ENCODE assay signal across 15 cellular contexts in the genomic region with DNA sequence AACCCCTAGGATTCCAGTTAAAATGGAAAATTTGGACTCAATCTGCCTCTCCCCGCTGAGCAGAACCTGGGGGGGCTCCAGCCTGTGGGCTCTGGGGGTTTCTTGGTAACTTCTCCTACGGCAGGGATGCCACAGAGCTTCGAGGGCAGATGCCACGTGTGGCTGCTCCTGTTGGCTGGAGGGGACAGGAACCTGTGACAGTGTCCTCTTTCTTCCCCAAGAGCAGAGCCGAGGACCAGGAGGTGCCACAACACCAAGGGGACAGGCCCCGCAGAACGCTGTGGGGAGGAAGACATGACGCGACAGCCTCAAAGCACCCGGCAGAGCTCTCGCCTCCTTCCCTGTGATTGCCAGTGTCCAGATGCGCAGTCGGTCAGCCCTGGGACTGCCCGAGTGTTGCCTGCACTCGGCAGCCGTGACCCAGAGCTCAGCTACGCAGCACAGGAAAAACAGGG.
A peak's percentile ranks its signal among the peaks of the same experiment; 100 is the strongest.
DNase-seq lines count a peak whose midpoint lies in the region; ATAC-seq, FAIRE-seq and TF ChIP-seq lines count a peak whose summit lies in the region.
"Had no signal": no experiment of that assay in that cellular context is flagged by ENCODE, and none has a peak within 500 bp of the region (broad histone marks: within the 10 kb centered on the region; RNA-seq: fewer than 3 reads in every experiment).

No MANE protein-coding gene starts in this region.

- no peak for TF ChIP-seq CTCF in keratinocyte (optimal IDR thresholded peaks at IDR 0.05 in 1 of 3, IDR thresholded peaks at IDR 0.05 in 1 of 3, conservative IDR thresholded peaks at IDR 0.05 in 1 of 3; ENCODE audit: extremely low read depth in 1 of 3, insufficient read depth in 2 of 3, low read length in 3 of 3)

- FAIRE-seq in keratinocyte (lab: Jason Lieb, UNC) = no peak

- H3K4me1 ChIP-seq in keratinocyte (ENCODE audit: control insufficient read depth, extremely low read depth, insufficient read depth, low read length) = peaks cover 39% of the 10 kb centered on the region

- ATAC-seq in stimulated activated naive CD8-positive, alpha-beta T cell treated with anti-CD3 and anti-CD28 coated beads, Interleukin-15, Interleukin-2, amounts not matched to agents 100 U/mL and 50 U/mL, for 24 hours = no peak
- ATAC-seq in GM18505 (IDR thresholded peaks at IDR 0.05; ENCODE audit: unreplicated experiment) = no peak

- no peaks in the 10 kb centered on the region for H3K79me2 ChIP-seq in keratinocyte (ENCODE audit: control insufficient read depth, insufficient read depth, low read length)

- H3K4me3 ChIP-seq in keratinocyte (ENCODE audit: control insufficient read depth in 2 of 3, extremely low read depth in 1 of 3, insufficient read depth in 2 of 3, low read depth in 1 of 3, low read length in 3 of 3) = no peak overlapping the region
- H3K4me3 ChIP-seq: thoracic aorta had no signal

- H3K9me3 ChIP-seq in keratinocyte (ENCODE audit: control insufficient read depth, low read depth, low read length) = no peaks in the 10 kb centered on the region
- H3K9me3 ChIP-seq: thoracic aorta had no signal

- dilution Hi-C loops in keratinocyte (cut with MboI; ENCODE audit: extremely low pct_ligation_motif_present, low sequenced_read_pairs) = no loop called here

- peak; percentile 28 for DNase-seq in activated CD4-positive, CD25-positive, alpha-beta regulatory T cell treated with anti-CD3 and anti-CD28 coated beads, Interleukin-2, amount 50 U/mL, for 72 hours
- DNase-seq in activated CD4-positive, CD25-positive, alpha-beta regulatory T cell (lab: John Stamatoyannopoulos, UW) = no peak
- peak; percentile 50 for DNase-seq in activated CD8-positive, alpha-beta memory T cell treated with anti-CD3 and anti-CD28 coated beads, Interleukin-2, amount 50 U/mL, for 48 hours
- DNase-seq in keratinocyte (ENCODE audit: low read depth, low spot score) (no peak), OCI-M1 (lab: John Stamatoyannopoulos, UW) (no peak), NCI-H1417 (lab: John Stamatoyannopoulos, UW) (no peak)
- peak; percentile 5 for DNase-seq in stimulated activated naive CD8-positive, alpha-beta T cell treated with anti-CD3 and anti-CD28 coated beads, Interleukin-15, Interleukin-2, amounts not matched to agents 100 U/mL and 50 U/mL, for 24 hours
- DNase-seq: anterior cingulate cortex, DMS 273 treated with DMSO at 0.1 percent for 48 hours, immature natural killer cell, NCI-H1105 treated with DMSO at 0.1 percent for 48 hours, NCI-H510A, RPMI8226 had no signal

- no peaks in the 10 kb centered on the region for H3K36me3 ChIP-seq in keratinocyte (ENCODE audit: control insufficient read depth in 2 of 2, extremely low read depth in 1 of 2, insufficient read depth in 2 of 2, low read length in 2 of 2)
- H3K36me3 ChIP-seq: thoracic aorta had no signal

- H3K9ac ChIP-seq in keratinocyte (ENCODE audit: control insufficient read depth, extremely low read depth, insufficient read depth, low read length) = peak overlapping the region; percentile 7

- no peaks in the 10 kb centered on the region for H3K9me1 ChIP-seq in keratinocyte (ENCODE audit: control insufficient read depth, extremely low read depth, insufficient read depth, low read length)

- no peak overlapping the region for H2AFZ ChIP-seq in keratinocyte (ENCODE audit: control insufficient read depth, low read length)

- H3K4me2 ChIP-seq in keratinocyte (ENCODE audit: control insufficient read depth, extremely low read depth, insufficient read depth, low read depth, low read length) = peak overlapping the region; percentile 3

- no peaks in the 10 kb centered on the region for H3K27me3 ChIP-seq in keratinocyte (ENCODE audit: control insufficient read depth, extremely low read depth, insufficient read depth, low read length)

- H3K27ac ChIP-seq in keratinocyte (ENCODE audit: control insufficient read depth, insufficient read depth, low read length) = no peak overlapping the region
- H3K27ac ChIP-seq: thoracic aorta had no signal

- TF ChIP-seq POLR2A in GM18505 (IDR thresholded peaks at IDR 0.05; ENCODE audit: borderline replicate concordance, extremely low read depth, insufficient read depth, insufficient read length) = no peak

- no peaks in the 10 kb centered on the region for H4K20me1 ChIP-seq in keratinocyte (ENCODE audit: control insufficient read depth, extremely low read depth, insufficient read depth, low read length)

Comparison
In these comparisons a context has a peak if more than half of its experiments do, and no peak if none do; other contexts are left out.
1. DNase-seq: peak in activated CD4-positive, CD25-positive, alpha-beta regulatory T cell treated with anti-CD3 and anti-CD28 coated beads, Interleukin-2, amount 50 U/mL, for 72 hours (single experiment), activated CD8-positive, alpha-beta memory T cell treated with anti-CD3 and anti-CD28 coated beads, Interleukin-2, amount 50 U/mL, for 48 hours (single experiment) and stimulated activated naive CD8-positive, alpha-beta T cell treated with anti-CD3 and anti-CD28 coated beads, Interleukin-15, Interleukin-2, amounts not matched to agents 100 U/mL and 50 U/mL, for 24 hours (single experiment); none in activated CD4-positive, CD25-positive, alpha-beta regulatory T cell (0 of 4), keratinocyte (single experiment), OCI-M1 (single experiment) and NCI-H1417 (0 of 3).